Comparison of ENCODE assay signal across 8 cellular contexts in the genomic region with DNA sequence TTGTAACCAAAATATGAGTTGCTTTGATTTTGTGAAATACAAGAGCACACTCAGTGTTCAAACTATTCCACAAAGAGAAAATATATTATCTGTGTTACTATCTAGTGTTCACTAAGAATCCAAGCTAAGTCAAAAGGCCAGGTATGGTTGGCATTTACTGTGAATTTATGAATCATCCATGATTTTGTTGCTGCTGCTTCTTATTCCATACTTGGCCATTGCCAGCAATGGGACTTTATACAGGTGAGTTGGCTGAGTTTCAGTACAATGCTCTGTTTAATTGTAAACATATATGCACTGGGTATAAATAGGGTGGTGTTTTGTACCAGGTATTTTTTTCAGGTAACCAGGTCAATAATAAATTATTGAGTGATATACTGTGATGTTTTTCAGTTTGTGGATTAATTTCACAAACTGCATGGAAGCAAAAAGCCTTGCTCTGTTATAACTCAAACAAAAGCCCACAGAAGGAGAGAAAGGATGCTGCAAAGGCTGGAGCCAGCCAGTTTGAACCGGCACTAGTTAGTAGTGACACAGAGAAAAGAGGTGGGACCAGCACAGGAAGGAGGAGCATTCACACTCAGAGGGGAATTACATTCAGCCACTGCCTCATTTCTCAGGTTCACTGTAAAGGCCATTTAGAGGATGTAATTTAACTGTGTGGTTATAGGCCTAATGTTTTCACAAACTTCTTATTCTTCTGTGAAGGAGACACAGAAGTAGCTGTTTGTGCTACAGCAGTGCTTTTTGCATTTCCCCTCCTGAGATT.
DNase-seq lines count a peak whose midpoint lies in the region; ATAC-seq and TF ChIP-seq lines count a peak whose summit lies in the region.

No MANE protein-coding gene starts in this region.

- no peaks in the 10 kb centered on the region for H3K9me3 ChIP-seq in OCI-LY7 (ENCODE audit: low read length)

- H3K4me3 Mint-ChIP-seq in nephron = peak overlapping the region in 1 of 3 experiments; percentile 20
- H3K4me3 Mint-ChIP-seq in osteocyte (ENCODE audit: unreplicated experiment) = no peak overlapping the region

- H3K27me3 Mint-ChIP-seq in nephron (ENCODE audit: low read depth) = no peaks in the 10 kb centered on the region
- no peaks in the 10 kb centered on the region for H3K27me3 Mint-ChIP-seq in osteocyte (ENCODE audit: unreplicated experiment)

- H3K9me2 ChIP-seq in OCI-LY7 (ENCODE audit: insufficient read depth, low read length) = no peaks in the 10 kb centered on the region

- peak; percentile 4 for DNase-seq in DMS153 treated with DMSO at 0.1 percent for 48 hours (lab: John Stamatoyannopoulos, UW; ENCODE audit: unreplicated experiment)
- DNase-seq in OCI-LY7 (ENCODE audit: low spot score) = peak; percentile 5
- DNase-seq in dermis blood vessel endothelial cell = peak; percentile 32
- no peak for DNase-seq in activated gamma-delta T cell treated with Interleukin-2 at 50 U/mL for 16 hours
- DNase-seq in osteocyte (ENCODE audit: extremely low spot score, unreplicated experiment) = no peak

- no TSS peak for BruUV-seq in OCI-LY7 (replicated peaks; lab: Mats Ljungman, UMichigan)

- no peaks in the 10 kb centered on the region for H3K36me3 Mint-ChIP-seq in nephron (ENCODE audit: low read depth)
- H3K36me3 Mint-ChIP-seq in osteocyte (ENCODE audit: unreplicated experiment) = no peaks in the 10 kb centered on the region

- H3K27ac Mint-ChIP-seq in nephron = peak overlapping the region; percentile 84 to 93 (median 92)
- no peak overlapping the region for H3K27ac Mint-ChIP-seq in osteocyte (ENCODE audit: unreplicated experiment)

- ATAC-seq in GM19438 (IDR thresholded peaks at IDR 0.05; ENCODE audit: low read depth, unreplicated experiment) (peak; percentile 98), HG03280 (IDR thresholded peaks at IDR 0.05; ENCODE audit: unreplicated experiment) (peak; percentile 97)

- H3K9me3 Mint-ChIP-seq in nephron (no peaks in the 10 kb centered on the region), osteocyte (ENCODE audit: unreplicated experiment) (no peaks in the 10 kb centered on the region)

- no peaks in the 10 kb centered on the region for H3K36me3 ChIP-seq in OCI-LY7 (ENCODE audit: insufficient read depth, low read length)

- H3K4me1 Mint-ChIP-seq in nephron (peaks cover 34% of the 10 kb centered on the region), osteocyte (ENCODE audit: unreplicated experiment) (peaks cover 4% of the 10 kb centered on the region)

- H3K27ac ChIP-seq in OCI-LY7 (ENCODE audit: low read depth, low read length, poor library complexity, severe bottlenecking) = no peak overlapping the region

- no peaks in the 10 kb centered on the region for H4K20me1 ChIP-seq in OCI-LY7 (ENCODE audit: insufficient read depth, low read length)

- no peak overlapping the region for H2AFZ ChIP-seq in OCI-LY7 (ENCODE audit: low read length)

- H3K4me3 ChIP-seq in OCI-LY7 (ENCODE audit: low read depth, low read length, poor library complexity, severe bottlenecking) = no peak overlapping the region

- TF ChIP-seq CTCF in OCI-LY7 (conservative IDR thresholded peaks at IDR 0.05; ENCODE audit: low read length) (no peak), nephron (IDR thresholded peaks at IDR 0.05; ENCODE audit: unreplicated experiment in 3 of 3) (no peak), osteocyte (IDR thresholded peaks at IDR 0.05) (no peak)

- no peaks in the 10 kb centered on the region for H3K4me1 ChIP-seq in OCI-LY7 (ENCODE audit: insufficient read depth, low read length, poor library complexity, severe bottlenecking)

- H3K4me2 ChIP-seq in OCI-LY7 (ENCODE audit: low read length) = no peak overlapping the region

- H3K79me2 ChIP-seq in OCI-LY7 (ENCODE audit: insufficient read depth, low read depth, low read length) = no peaks in the 10 kb centered on the region

- intact Hi-C loops in OCI-LY7 (cut with micrococcal nuclease; ENCODE audit: unreplicated experiment) = no loop called here

- POLR2A ChIA-PET in OCI-LY7 (lab: Charles Lee) = no interaction called here

- CTCF ChIA-PET in OCI-LY7 (lab: Charles Lee; ENCODE audit: unreplicated experiment) = no interaction called here

Comparison
In these comparisons a context has a peak if more than half of its experiments do, and no peak if none do; other contexts are left out.
1. DNase-seq: peak in DMS153 treated with DMSO at 0.1 percent for 48 hours (single experiment), OCI-LY7 (single experiment) and dermis blood vessel endothelial cell (single experiment); none in activated gamma-delta T cell treated with Interleukin-2 at 50 U/mL for 16 hours (single experiment) and osteocyte (single experiment).